In genomic region chr10:3781458-3782098, GRCh38 we compare ENCODE assay signal across 8 cellular contexts. TPM values are rescaled to one million over a fixed set of nuclear protein-coding genes. Genes with fewer than 3 reads are reported as not detected.
DNase-seq lines count a peak whose midpoint lies in the region; ATAC-seq and TF ChIP-seq lines count a peak whose summit lies in the region.

No MANE protein-coding gene starts in this region.

- H3K4me1 ChIP-seq in NT2/D1 (ENCODE audit: insufficient read depth, insufficient read length) (peaks cover 10% of the 10 kb centered on the region), right atrium auricular region (peaks cover 0 to 61% of the 10 kb centered on the region in 2 donors), smooth muscle cell (ENCODE audit: low read depth) (peaks cover 16% of the 10 kb centered on the region)

- DNase-seq in Daoy (ENCODE audit: low read depth) (peak; percentile 75), NT2/D1 (ENCODE audit: low read depth, low spot score) (no peak), right atrium auricular region (ENCODE audit: low spot score) (no peak), smooth muscle cell (lab: John Stamatoyannopoulos, UW; ENCODE audit: unreplicated experiment) (no peak), globus pallidus (ENCODE audit: low spot score) (no peak), GM19240 (ENCODE audit: insufficient read length, low spot score) (no peak)
- DNase-seq in activated naive CD8-positive, alpha-beta T cell treated with anti-CD3 and anti-CD28 coated beads, Interleukin-2, amount 50 U/mL, for 24 hours: peak; percentile 55

- no peaks in the 10 kb centered on the region for H3K9me3 Mint-ChIP-seq in activated naive CD8-positive, alpha-beta T cell treated with anti-CD3 and anti-CD28 coated beads, Interleukin-2, amount 50 U/mL, for 24 hours

- H2AFZ ChIP-seq in smooth muscle cell (ENCODE audit: low read depth): no peak overlapping the region

- no peaks in the 10 kb centered on the region for H3K27me3 Mint-ChIP-seq in activated naive CD8-positive, alpha-beta T cell treated with anti-CD3 and anti-CD28 coated beads, Interleukin-2, amount 50 U/mL, for 24 hours

- no peaks in the 10 kb centered on the region for H3K27me3 ChIP-seq in NT2/D1 (ENCODE audit: insufficient read depth, insufficient read length)
- no peaks in the 10 kb centered on the region for H3K27me3 ChIP-seq in right atrium auricular region
- no peaks in the 10 kb centered on the region for H3K27me3 ChIP-seq in smooth muscle cell (ENCODE audit: low read depth)

- peaks cover 69% of the 10 kb centered on the region for H3K4me1 Mint-ChIP-seq in activated naive CD8-positive, alpha-beta T cell treated with anti-CD3 and anti-CD28 coated beads, Interleukin-2, amount 50 U/mL, for 24 hours

- H3K27ac ChIP-seq in right atrium auricular region: peak overlapping the region; percentile 100
- H3K27ac ChIP-seq in smooth muscle cell (ENCODE audit: low read depth): peak overlapping the region; percentile 99

- ATAC-seq in activated naive CD8-positive, alpha-beta T cell treated with anti-CD3 and anti-CD28 coated beads, Interleukin-2, amount 50 U/mL, for 24 hours: no peak
- ATAC-seq in GM18498 (IDR thresholded peaks at IDR 0.05; ENCODE audit: unreplicated experiment): no peak

- TF ChIP-seq CTCF in right atrium auricular region (IDR thresholded peaks at IDR 0.05): peak; percentile 34 to 84
- TF ChIP-seq CTCF in smooth muscle cell (IDR thresholded peaks at IDR 0.05; ENCODE audit: borderline replicate concordance, insufficient read depth, poor library complexity, severe bottlenecking): peak; percentile 53

- peak overlapping the region; percentile 95 for H3K9ac ChIP-seq in NT2/D1 (ENCODE audit: insufficient read length, low read depth)
- peak overlapping the region; percentile 99 for H3K9ac ChIP-seq in smooth muscle cell (ENCODE audit: low read depth)

- peak overlapping the region; percentile 98 for H3K27ac Mint-ChIP-seq in activated naive CD8-positive, alpha-beta T cell treated with anti-CD3 and anti-CD28 coated beads, Interleukin-2, amount 50 U/mL, for 24 hours

- H3K36me3 Mint-ChIP-seq in activated naive CD8-positive, alpha-beta T cell treated with anti-CD3 and anti-CD28 coated beads, Interleukin-2, amount 50 U/mL, for 24 hours (ENCODE audit: low read depth): peaks cover 78% of the 10 kb centered on the region

- H3K4me3 ChIP-seq in NT2/D1 (ENCODE audit: insufficient read length, low read depth) (peak overlapping the region; percentile 81), right atrium auricular region (peak overlapping the region; percentile 98 to 99), smooth muscle cell (peak overlapping the region; percentile 87)

- H3K36me3 ChIP-seq in NT2/D1 (ENCODE audit: insufficient read depth, insufficient read length, low read length) (peaks cover 72% of the 10 kb centered on the region), right atrium auricular region (peaks cover 76% of the 10 kb centered on the region), smooth muscle cell (ENCODE audit: low read depth) (peaks cover 6% of the 10 kb centered on the region)

- peaks cover 76% of the 10 kb centered on the region for H4K20me1 ChIP-seq in smooth muscle cell (ENCODE audit: low read depth)

- H3F3A ChIP-seq in smooth muscle cell (ENCODE audit: low read depth): peaks cover 74% of the 10 kb centered on the region

- no peaks in the 10 kb centered on the region for H3K9me3 ChIP-seq in NT2/D1 (ENCODE audit: insufficient read depth, low read length)
- no peaks in the 10 kb centered on the region for H3K9me3 ChIP-seq in right atrium auricular region
- no peaks in the 10 kb centered on the region for H3K9me3 ChIP-seq in smooth muscle cell (replicated peaks; ENCODE audit: low read depth)

- 41% methylated on average over 30 of the region's 30 CpGs for WGBS in smooth muscle cell (ENCODE audit: low lambda C conversion rate)

- H3K4me2 ChIP-seq in smooth muscle cell: peak overlapping the region; percentile 93

- peak overlapping the region; percentile 97 for H3K4me3 Mint-ChIP-seq in activated naive CD8-positive, alpha-beta T cell treated with anti-CD3 and anti-CD28 coated beads, Interleukin-2, amount 50 U/mL, for 24 hours

- H3K79me2 ChIP-seq in smooth muscle cell (ENCODE audit: low read depth): peaks cover 74% of the 10 kb centered on the region

RNA-seq across cellular contexts. Expression of gene KLF6, which starts 3.4 kb away (rescaled TPM):
- 7.5 and 11.6 TPM in 2 replicates for total RNA-seq in Daoy (2014; rRNA removed; shearing (Covaris generic))
- total RNA-seq in right atrium auricular region (10 to 100 TPM; 29.1 to 44.7 TPM), smooth muscle cell (171 and 198 TPM in 2 replicates)
- polyA plus RNA-seq in smooth muscle cell: 519 and 728 TPM in 2 replicates

Comparison
In these comparisons a context has a peak if more than half of its experiments do, and no peak if none do; other contexts are left out.
1. DNase-seq: peak in Daoy (single experiment) and activated naive CD8-positive, alpha-beta T cell treated with anti-CD3 and anti-CD28 coated beads, Interleukin-2, amount 50 U/mL, for 24 hours (single experiment); none in NT2/D1 (single experiment), right atrium auricular region (single experiment), smooth muscle cell (single experiment), globus pallidus (single experiment) and GM19240 (single experiment).
2. Peak in every context shown above with its lines, with median percentiles within 50 percentile points of each other: H3K4me3 ChIP-seq.